In the genomic region with DNA sequence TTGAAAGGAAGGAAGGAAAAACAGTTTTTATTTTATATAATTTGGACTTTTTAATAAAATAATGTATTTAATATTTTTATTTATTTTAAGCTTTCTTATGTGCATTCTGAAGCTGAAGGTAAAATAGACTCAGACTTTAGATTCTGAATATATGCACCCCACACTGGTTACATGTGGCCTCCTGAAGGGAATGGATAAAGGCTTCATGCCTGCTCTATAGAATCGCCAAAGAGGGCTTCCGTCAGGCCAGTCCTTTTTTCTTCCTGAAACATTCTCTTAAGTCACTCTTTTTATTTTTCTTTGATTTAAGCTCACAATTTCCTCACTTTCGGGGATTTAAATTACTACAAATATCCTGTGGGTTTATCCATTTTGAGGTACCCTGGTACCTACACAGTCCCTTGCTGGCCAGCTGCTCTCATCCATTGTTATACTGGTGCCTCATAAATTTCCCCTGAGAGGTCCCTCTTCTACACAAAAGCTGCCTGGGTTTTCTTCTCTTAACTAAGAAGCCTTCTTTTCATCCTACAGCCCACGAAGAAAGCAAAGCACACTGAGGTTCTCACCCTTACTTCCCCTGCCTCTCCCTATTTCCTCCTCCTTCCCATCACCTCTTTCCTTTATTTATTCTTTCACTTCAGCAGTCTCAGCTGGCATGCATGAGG, we compare ENCODE assay signal across 17 cellular contexts.
DNase-seq lines count a peak whose midpoint lies in the region; ATAC-seq and TF ChIP-seq lines count a peak whose summit lies in the region.
"Had no signal": no experiment of that assay in that cellular context is flagged by ENCODE, and none has a peak within 500 bp of the region (broad histone marks: within the 10 kb centered on the region; RNA-seq: fewer than 3 reads in every experiment).

No MANE protein-coding gene starts in this region.

- H3K27ac ChIP-seq in mesodermal cell (ENCODE audit: low read depth, low read length, severe bottlenecking), result peak overlapping the region; percentile 43
- H3K27ac ChIP-seq: HL-60, SJCRH30 had no signal

- DNase-seq in NCI-H2107 treated with DMSO at 0.1 percent for 48 hours (lab: John Stamatoyannopoulos, UW; ENCODE audit: unreplicated experiment) (peak; percentile 59), NCI-H2107 (lab: John Stamatoyannopoulos, UW) (no peak), WTC11 (ENCODE audit: low spot score) (no peak), GDM1 (lab: John Stamatoyannopoulos, UW) (no peak)
- no peak for DNase-seq in activated CD4-positive, CD25-positive, alpha-beta regulatory T cell (lab: John Stamatoyannopoulos, UW)
- DNase-seq: Caco-2; CD4-positive, alpha-beta T cell; Kasumi-1; MM.1S; NCI-H1105; NCI-H2081 treated with DMSO at 0.1 percent for 48 hours; NCI-H69; SJCRH30 had no signal

- no peak overlapping the region for H3K4me3 ChIP-seq in mesodermal cell (ENCODE audit: extremely low read depth, insufficient read depth, low read length, poor library complexity, severe bottlenecking)
- H3K4me3 ChIP-seq: SJCRH30 had no signal

- no peaks in the 10 kb centered on the region for H3K27me3 Mint-ChIP-seq in WTC11 (ENCODE audit: low read depth)

- peaks cover 24% of the 10 kb centered on the region for H3K4me1 Mint-ChIP-seq in WTC11

- CTCF ChIA-PET in WTC11 (lab: Charles Lee), result interaction anchor here (1.4 kb wide), 1 partner anchor 9 kb away, joined by 4 read pairs; no protein-coding TSS in a partner anchor

- no peaks in the 10 kb centered on the region for H3K36me3 ChIP-seq in mesodermal cell (ENCODE audit: control insufficient read depth, insufficient read depth, low read length)
- H3K36me3 ChIP-seq: SJCRH30 had no signal

- no peaks in the 10 kb centered on the region for H3K9me3 Mint-ChIP-seq in WTC11
- H3K9me3 Mint-ChIP-seq: CD4-positive, alpha-beta T cell had no signal

- peaks cover 7% of the 10 kb centered on the region for H3K4me1 ChIP-seq in mesodermal cell (ENCODE audit: control insufficient read depth, insufficient read depth, low read length, poor library complexity, severe bottlenecking)
- H3K4me1 ChIP-seq: Caco-2, SJCRH30 had no signal

- H3K36me3 Mint-ChIP-seq in WTC11, result no peaks in the 10 kb centered on the region

- ATAC-seq in WTC11, result peak; percentile 62
- no peak for ATAC-seq in HG02588 (IDR thresholded peaks at IDR 0.05; ENCODE audit: unreplicated experiment)
- ATAC-seq: Panc1 had no signal

- peak overlapping the region; percentile 16; the same call in 1 of the 2 replicates for H3K27ac Mint-ChIP-seq in WTC11
- H3K27ac Mint-ChIP-seq: CD4-positive, alpha-beta T cell had no signal

- H3K4me3 Mint-ChIP-seq in WTC11, result no peak overlapping the region
- H3K4me3 Mint-ChIP-seq: CD4-positive, alpha-beta T cell had no signal

- POLR2A ChIA-PET in WTC11 (lab: Charles Lee), result no interaction called here

- H3K9me3 ChIP-seq in mesodermal cell (ENCODE audit: control insufficient read depth, low read length), result no peaks in the 10 kb centered on the region
- H3K9me3 ChIP-seq: Caco-2, SJCRH30 had no signal

- no peak for TF ChIP-seq CTCF in WTC11 (IDR thresholded peaks at IDR 0.05)

- 75 to 79% methylated on average over 3 to 4 of the region's 4 CpGs for WGBS in mesodermal cell (ENCODE audit: insufficient coverage in 2 of 2), 2 experiments

TF ChIP-seq in WTC11, 78 proteins besides CTCF, POLR2A, EP300 and RAD21:
- TF ChIP-seq, protein P1, sequence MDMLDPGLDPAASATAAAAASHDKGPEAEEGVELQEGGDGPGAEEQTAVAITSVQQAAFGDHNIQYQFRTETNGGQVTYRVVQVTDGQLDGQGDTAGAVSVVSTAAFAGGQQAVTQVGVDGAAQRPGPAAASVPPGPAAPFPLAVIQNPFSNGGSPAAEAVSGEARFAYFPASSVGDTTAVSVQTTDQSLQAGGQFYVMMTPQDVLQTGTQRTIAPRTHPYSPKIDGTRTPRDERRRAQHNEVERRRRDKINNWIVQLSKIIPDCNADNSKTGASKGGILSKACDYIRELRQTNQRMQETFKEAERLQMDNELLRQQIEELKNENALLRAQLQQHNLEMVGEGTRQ (CRISPR knock-in tag; IDR thresholded peaks at IDR 0.05), result no peak
